In the genomic region with DNA sequence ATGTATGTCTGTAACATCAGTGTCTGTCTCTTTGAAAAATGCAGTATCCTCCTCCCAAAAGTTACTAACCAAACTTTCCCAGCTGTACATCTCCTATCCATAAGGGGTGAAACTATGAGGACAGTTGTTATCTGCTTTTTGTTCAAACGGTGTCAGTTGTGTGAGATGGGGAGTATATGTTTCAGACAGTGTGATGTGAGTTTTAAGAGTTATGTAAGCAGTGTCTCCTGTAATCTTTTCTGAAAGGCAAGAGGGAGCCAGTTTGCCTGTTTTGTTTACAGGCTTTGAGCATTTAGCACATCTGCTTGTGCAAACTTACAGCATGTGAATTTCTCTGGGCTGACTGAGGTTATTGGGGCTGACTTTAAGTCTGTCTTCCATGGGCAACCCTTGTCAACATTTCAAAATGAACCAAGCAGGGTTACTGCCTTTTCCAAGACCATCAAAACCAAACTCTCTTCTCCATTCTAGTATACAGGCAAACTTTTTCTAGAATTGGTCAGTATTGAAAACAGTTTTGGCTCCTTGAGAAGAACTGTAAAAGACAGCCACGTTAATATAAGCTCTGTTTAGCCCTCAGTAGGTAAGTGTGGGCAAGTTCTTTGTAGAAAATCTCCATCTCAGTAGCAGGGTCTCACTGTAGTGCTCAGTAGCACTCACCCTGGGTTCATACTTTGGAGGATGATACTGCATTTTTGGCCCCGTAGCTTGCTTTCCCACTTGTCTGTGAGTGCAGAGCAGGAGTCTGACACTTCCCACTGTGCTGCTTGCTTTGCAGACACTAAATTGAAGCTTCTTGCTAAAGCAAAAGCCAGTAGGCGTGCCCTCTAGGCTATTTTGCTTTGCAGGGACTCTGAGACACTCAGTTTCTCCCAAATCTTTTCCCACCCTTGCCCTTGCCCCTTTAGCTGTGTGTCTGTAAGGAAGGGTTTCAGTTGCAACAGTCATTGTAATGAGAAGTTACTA, we compare ENCODE assay signal across 8 cellular contexts. TPM values are rescaled to one million over a fixed set of nuclear protein-coding genes. Genes with fewer than 3 reads are reported as not detected.
DNase-seq lines count a peak whose midpoint lies in the region; ATAC-seq, FAIRE-seq and TF ChIP-seq lines count a peak whose summit lies in the region.

No MANE protein-coding gene starts in this region.

- no peaks in the 10 kb centered on the region for H3K9me3 ChIP-seq in breast epithelium
- no peaks in the 10 kb centered on the region for H3K9me3 ChIP-seq in mammary epithelial cell (replicated peaks; ENCODE audit: insufficient read depth, low read length)
- no peaks in the 10 kb centered on the region for H3K9me3 ChIP-seq in GM12878 (replicated peaks; ENCODE audit: control insufficient read depth, insufficient read depth, low read length)
- no peaks in the 10 kb centered on the region for H3K9me3 ChIP-seq in lower lobe of right lung

- no peaks in the 10 kb centered on the region for H4K20me1 ChIP-seq in mammary epithelial cell (ENCODE audit: insufficient read depth, low read length)
- no peaks in the 10 kb centered on the region for H4K20me1 ChIP-seq in GM12878 (ENCODE audit: control insufficient read depth, insufficient read depth)

- RAD21 ChIA-PET in GM12878 (lab: Charles Lee; ENCODE audit: unreplicated experiment): interaction anchor here (0.8 to 4.1 kb wide), 17 partner anchors 9 to 224 kb away, joined by 3 to 59 read pairs (median 5); a partner anchor contains a TSS

- H3K27me3 ChIP-seq in breast epithelium (no peaks in the 10 kb centered on the region), mammary epithelial cell (ENCODE audit: insufficient read depth, low read length) (no peaks in the 10 kb centered on the region), GM12878 (replicated peaks in 1 of 2; ENCODE audit: control insufficient read depth in 2 of 2, insufficient read depth in 2 of 2, low read length in 1 of 2) (no peaks in the 10 kb centered on the region), lower lobe of right lung (ENCODE audit: low read depth) (no peaks in the 10 kb centered on the region)

- H3K79me2 ChIP-seq in mammary epithelial cell (ENCODE audit: insufficient read depth, low read length): no peaks in the 10 kb centered on the region
- H3K79me2 ChIP-seq in GM12878 (ENCODE audit: control insufficient read depth, insufficient read depth, low read length): no peaks in the 10 kb centered on the region

- no peak for TF ChIP-seq EP300 in GM12878 (IDR thresholded peaks at IDR 0.05; ENCODE audit: borderline replicate concordance in 1 of 2, control insufficient read depth in 1 of 2, low read depth in 2 of 2, low read length in 2 of 2)

- in situ Hi-C loops in mammary epithelial cell (cut with MboI; ENCODE audit: low sequenced_read_pairs in 2 of 2): no loop called here
- in situ Hi-C loops in GM12878 (cut with MboI): no loop called here

- H3K27me3 Mint-ChIP-seq in type B pancreatic cell: no peaks in the 10 kb centered on the region

- H3K4me3 Mint-ChIP-seq in type B pancreatic cell: peak overlapping the region; percentile 79

- SMC1A ChIA-PET in GM12878 (lab: Charles Lee; ENCODE audit: uncharacterized antibody, unreplicated experiment): interaction anchor here (0.6 to 7.4 kb wide), 24 partner anchors 8 to 165 kb away, joined by 3 to 81 read pairs (median 6); a partner anchor contains a TSS

- DNase-seq in breast epithelium (ENCODE audit: low spot score in 2 of 2) (no peak), mammary epithelial cell (no peak), GM12878 (ENCODE audit: low read depth, low spot score) (no peak), lower lobe of right lung (no peak), type B pancreatic cell (ENCODE audit: extremely low spot score, unreplicated experiment) (no peak), T1000 (lab: John Stamatoyannopoulos, UW) (no peak)
- DNase-seq in stimulated activated CD4-positive, alpha-beta T cell treated with anti-CD3 and anti-CD28 coated beads, Interleukin-1b, Interleukin-23, amount 100 ng/mL, for 48 hours: no peak

- TF ChIP-seq CTCF in breast epithelium (IDR thresholded peaks at IDR 0.05) (no peak), mammary epithelial cell (conservative IDR thresholded peaks at IDR 0.05 in 1 of 2, IDR thresholded peaks at IDR 0.05 in 1 of 2; ENCODE audit: extremely low read depth in 1 of 2, insufficient read depth in 1 of 2, low read depth in 1 of 2, low read length in 2 of 2) (no peak), GM12878 (IDR thresholded peaks at IDR 0.05 in 2 of 3, conservative IDR thresholded peaks at IDR 0.05 in 1 of 3; ENCODE audit: control insufficient read depth in 2 of 3, extremely low read depth in 1 of 3, insufficient read depth in 1 of 3, low read depth in 3 of 3, low read length in 3 of 3) (no peak), lower lobe of right lung (IDR thresholded peaks at IDR 0.05) (no peak), type B pancreatic cell (conservative IDR thresholded peaks at IDR 0.05) (no peak)

- peak overlapping the region; percentile 67 to 84 for H3K27ac ChIP-seq in breast epithelium
- H3K27ac ChIP-seq in mammary epithelial cell (ENCODE audit: insufficient read depth, low read depth, low read length): no peak overlapping the region
- H3K27ac ChIP-seq in GM12878 (ENCODE audit: control insufficient read depth, insufficient read depth): no peak overlapping the region
- peak overlapping the region; percentile 84 for H3K27ac ChIP-seq in lower lobe of right lung

- TF ChIP-seq POLR2A in breast epithelium (IDR thresholded peaks at IDR 0.05) (no peak), GM12878 (IDR thresholded peaks at IDR 0.05; ENCODE audit: low read depth, low read length) (no peak)

- H3K4me3 ChIP-seq in breast epithelium: peak overlapping the region; percentile 6 to 34 (median 19)
- no peak overlapping the region for H3K4me3 ChIP-seq in mammary epithelial cell (replicated peaks in 1 of 3; ENCODE audit: insufficient read depth in 1 of 3, low read depth in 2 of 3, low read length in 3 of 3)
- no peak overlapping the region for H3K4me3 ChIP-seq in GM12878
- H3K4me3 ChIP-seq in lower lobe of right lung: peak overlapping the region; percentile 31

- peak overlapping the region; percentile 95 for H3K27ac Mint-ChIP-seq in type B pancreatic cell

- dilution Hi-C loops in mammary epithelial cell (cut with HindIII; ENCODE audit: low sequenced_read_pairs): no loop called here

- POLR2A ChIA-PET in GM12878 (lab: Charles Lee): interaction anchor here (0.6 to 7.2 kb wide), 13 partner anchors 9 to 1242 kb away, joined by 3 to 74 read pairs (median 4); a partner anchor contains a TSS

- no peak overlapping the region for H3K9ac ChIP-seq in mammary epithelial cell (ENCODE audit: insufficient read depth, low read length)
- H3K9ac ChIP-seq in GM12878 (ENCODE audit: control insufficient read depth, insufficient read depth, low read length): no peak overlapping the region

- CTCF ChIA-PET in mammary epithelial cell (lab: Charles Lee; ENCODE audit: low non-redundant PET) (no interaction called here), GM12878 (lab: Yijun Ruan, JAX) (interaction anchor here (0.6 to 1.5 kb wide), 12 partner anchors 8 to 195 kb away, joined by 3 to 6 read pairs (median 3); no protein-coding TSS in a partner anchor)

- no peak overlapping the region for H2AFZ ChIP-seq in mammary epithelial cell (ENCODE audit: low read depth, low read length)
- no peak overlapping the region for H2AFZ ChIP-seq in GM12878 (ENCODE audit: control insufficient read depth, low read depth, low read length)

- H3K4me1 Mint-ChIP-seq in type B pancreatic cell (ENCODE audit: unreplicated experiment): peaks cover 44% of the 10 kb centered on the region

- no peak for TF ChIP-seq RAD21 in GM12878 (IDR thresholded peaks at IDR 0.05; ENCODE audit: insufficient read depth, low read depth, low read length)

- H3K36me3 ChIP-seq in breast epithelium (no peaks in the 10 kb centered on the region), mammary epithelial cell (ENCODE audit: insufficient read depth, low read length) (no peaks in the 10 kb centered on the region), GM12878 (ENCODE audit: control insufficient read depth in 2 of 2, insufficient read depth in 2 of 2, low read length in 1 of 2) (0 out of 4 replicates have a peak, but pooled peaks cover 0 to 2% of the 10 kb centered on the region in 2 experiments), lower lobe of right lung (no peaks in the 10 kb centered on the region)

- peaks cover 2 to 25% of the 10 kb centered on the region in 2 donors for H3K4me1 ChIP-seq in breast epithelium
- peaks cover 10% of the 10 kb centered on the region for H3K4me1 ChIP-seq in mammary epithelial cell (ENCODE audit: insufficient read depth, low read length)
- peaks cover 32% of the 10 kb centered on the region for H3K4me1 ChIP-seq in GM12878 (ENCODE audit: control insufficient read depth, insufficient read depth, low read length)
- H3K4me1 ChIP-seq in lower lobe of right lung: peaks cover 68% of the 10 kb centered on the region

- no peak for FAIRE-seq in GM12878 (lab: Jason Lieb, UNC)

- WGBS in mammary epithelial cell (ENCODE audit: low coverage, missing lambda C conversion rate): 73% methylated on average over 4 of the region's 4 CpGs
- 47% methylated on average over 4 of the region's 4 CpGs for WGBS in GM12878 (ENCODE audit: insufficient coverage, insufficient replicate concordance, low lambda C conversion rate, missing lambda C conversion rate)

- ATAC-seq in GM12878: peak; percentile 4
- ATAC-seq in lower lobe of right lung: peak; percentile 35 to 54
- ATAC-seq in GM19324 (IDR thresholded peaks at IDR 0.05; ENCODE audit: low FRiP score, unreplicated experiment): no peak

- no peaks in the 10 kb centered on the region for H3K36me3 Mint-ChIP-seq in type B pancreatic cell

- H3K4me2 ChIP-seq in mammary epithelial cell (ENCODE audit: insufficient read depth, low read depth, low read length): no peak overlapping the region
- no peak overlapping the region for H3K4me2 ChIP-seq in GM12878 (ENCODE audit: control insufficient read depth, insufficient read depth)

- BruUV-seq in mammary epithelial cell (replicated peaks; lab: Mats Ljungman, UMichigan): no TSS peak
- BruUV-seq in GM12878 (replicated peaks; lab: Mats Ljungman, UMichigan): TSS peak; percentile 43

- H3K9me3 Mint-ChIP-seq in type B pancreatic cell: no peaks in the 10 kb centered on the region

- intact Hi-C loops in breast epithelium (cut with DNase I; ENCODE audit: low total_unique reads) (no loop called here), mammary epithelial cell (cut with micrococcal nuclease) (no loop called here), GM12878 (cut with micrococcal nuclease; ENCODE audit: unreplicated experiment) (loop anchor here (5.0 kb wide), 1 partner anchor 178 kb away; no protein-coding TSS in a partner anchor), lower lobe of right lung (cut with DNase I) (no loop called here)

RNA-seq across cellular contexts. Expression of a gene that starts 34.5 kb away (rescaled TPM):
- total RNA-seq in breast epithelium: 100 to 1,000 TPM in 1 of 3 donors, 10 to 100 TPM in 2; 68.2 to 129 (median 72.8) TPM
- total RNA-seq in mammary epithelial cell: 100 to 1,000 TPM in 1 of 2 donors, 10 to 100 TPM in 1; 25.8 to 133 TPM
- polyA plus RNA-seq in mammary epithelial cell: 62.9 TPM
- polyA minus RNA-seq in mammary epithelial cell: 38.0 TPM
- 31.8 and 34.6 TPM in 2 replicates for total RNA-seq in GM12878 (2013; cell fraction: nucleolus; rRNA removed)
- total RNA-seq in GM12878 (2014; rRNA removed): 219 and 337 TPM in 2 replicates
- total RNA-seq in GM12878 (2014; rRNA removed; fragmentation: Illumina TruSeq; extraction: Trizol): 191 and 217 TPM in 2 replicates
- 140 and 142 TPM in 2 replicates for total RNA-seq in GM12878 (2021)
- polyA plus RNA-seq in GM12878 (2011; ENCODE audit: low read depth): 50.2 TPM
- 77.7 and 118 TPM in 2 replicates for polyA plus RNA-seq in GM12878 (2011; rRNA removed)
- polyA plus RNA-seq in GM12878 (2011; cell fraction: cytosol; rRNA removed): 54.1 and 73.7 TPM in 2 replicates
- polyA plus RNA-seq in GM12878 (2011; cell fraction: nucleus; rRNA removed): 26.5 and 55.8 TPM in 2 replicates
- 93.7 and 110 TPM in 2 replicates for polyA plus RNA-seq in GM12878 (2012)
- 120 and 220 TPM in 2 replicates for polyA plus RNA-seq in GM12878 (2014; fragmentation: Illumina TruSeq; extraction: Trizol)
- 100 to 1,000 TPM; 189 to 199 TPM for polyA plus RNA-seq in GM12878 (2014; fragmentation: Nextera tagmentation; extraction: Ambion mirVana)
- polyA plus RNA-seq in GM12878 (2014; rRNA removed): 354 and 488 TPM in 2 replicates
- 100 to 1,000 TPM; 431 to 439 TPM for polyA plus RNA-seq in GM12878 (2016; fragmentation: Nextera tagmentation; extraction: Ambion mirVana)
- 12.0 and 30.3 TPM in 2 replicates for polyA minus RNA-seq in GM12878 (2011; rRNA and poly(A)+ RNA removed)
- polyA minus RNA-seq in GM12878 (2011; cell fraction: cytosol; rRNA and poly(A)+ RNA removed): 12.6 and 14.0 TPM in 2 replicates
- polyA minus RNA-seq in GM12878 (2011; cell fraction: nucleus; rRNA and poly(A)+ RNA removed): 21.4 and 31.9 TPM in 2 replicates
- total RNA-seq in lower lobe of right lung: 74.4 TPM
- 117 and 124 TPM in 2 replicates for total RNA-seq in type B pancreatic cell (ENCODE audit: low replicate concordance)

RNA-seq across cellular contexts. Expression of a gene that starts 57.9 kb away (rescaled TPM):
- total RNA-seq in breast epithelium: 10 to 100 TPM; 22.9 to 38.5 (median 28.5) TPM
- 10 to 100 TPM; 13.3 to 23.4 TPM for total RNA-seq in mammary epithelial cell
- 14.9 TPM for polyA plus RNA-seq in mammary epithelial cell
- 30.9 TPM for polyA minus RNA-seq in mammary epithelial cell
- 31.6 and 35.9 TPM in 2 replicates for total RNA-seq in GM12878 (2013; cell fraction: nucleolus; rRNA removed)
- 35.7 and 37.9 TPM in 2 replicates for total RNA-seq in GM12878 (2014; rRNA removed)
- 28.2 and 31.1 TPM in 2 replicates for total RNA-seq in GM12878 (2014; rRNA removed; fragmentation: Illumina TruSeq; extraction: Trizol)
- total RNA-seq in GM12878 (2021): 37.0 and 40.6 TPM in 2 replicates
- polyA plus RNA-seq in GM12878 (2011; ENCODE audit: low read depth): 22.3 TPM
- 57.6 and 70.6 TPM in 2 replicates for polyA plus RNA-seq in GM12878 (2011; rRNA removed)
- 31.5 and 37.1 TPM in 2 replicates for polyA plus RNA-seq in GM12878 (2011; cell fraction: cytosol; rRNA removed)
- 24.7 and 31.1 TPM in 2 replicates for polyA plus RNA-seq in GM12878 (2011; cell fraction: nucleus; rRNA removed)
- 26.7 and 29.7 TPM in 2 replicates for polyA plus RNA-seq in GM12878 (2012)
- 39.8 and 40.5 TPM in 2 replicates for polyA plus RNA-seq in GM12878 (2014; fragmentation: Illumina TruSeq; extraction: Trizol)
- polyA plus RNA-seq in GM12878 (2014; fragmentation: Nextera tagmentation; extraction: Ambion mirVana): 100 to 1,000 TPM; 223 to 224 TPM
- 37.7 and 43.2 TPM in 2 replicates for polyA plus RNA-seq in GM12878 (2014; rRNA removed)
- 100 to 1,000 TPM; 112 to 122 TPM for polyA plus RNA-seq in GM12878 (2016; fragmentation: Nextera tagmentation; extraction: Ambion mirVana)
- polyA minus RNA-seq in GM12878 (2011; rRNA and poly(A)+ RNA removed): 15.9 and 17.7 TPM in 2 replicates
- 5.8 and 6.0 TPM in 2 replicates for polyA minus RNA-seq in GM12878 (2011; cell fraction: cytosol; rRNA and poly(A)+ RNA removed)
- polyA minus RNA-seq in GM12878 (2011; cell fraction: nucleus; rRNA and poly(A)+ RNA removed): 7.7 and 12.0 TPM in 2 replicates
- 27.5 TPM for total RNA-seq in lower lobe of right lung
- 32.0 and 35.7 TPM in 2 replicates for total RNA-seq in type B pancreatic cell (ENCODE audit: low replicate concordance)

Comparison
In these comparisons a context has a peak if more than half of its experiments do, and no peak if none do; other contexts are left out.
1. H3K27ac ChIP-seq: peak in breast epithelium (2 of 2) and lower lobe of right lung (single experiment); none in mammary epithelial cell (single experiment) and GM12878 (single experiment).
2. H3K4me3 ChIP-seq: peak in breast epithelium (3 of 3) and lower lobe of right lung (single experiment); none in mammary epithelial cell (0 of 3) and GM12878 (single experiment).